15 cellular contexts compared by ENCODE assay signal in the genomic region with DNA sequence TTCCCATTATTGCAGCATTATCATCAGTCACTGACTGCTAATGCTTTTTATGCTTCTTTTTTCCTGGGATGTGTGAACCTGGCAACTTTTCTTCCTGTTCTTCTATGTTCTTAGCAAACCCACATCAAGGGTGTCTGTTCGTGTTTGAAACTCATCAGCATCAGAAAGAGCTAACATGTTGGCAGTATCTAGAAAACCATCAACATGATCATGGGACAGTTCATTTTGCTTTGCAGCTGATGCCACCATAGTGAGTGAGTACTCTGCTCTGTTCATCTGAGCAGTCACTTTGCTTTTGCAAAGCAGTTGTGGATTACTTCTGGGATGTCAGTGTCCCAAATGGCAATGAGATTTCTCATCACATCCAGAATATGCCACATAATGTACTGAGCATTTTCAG. TPM values are rescaled to one million over a fixed set of nuclear protein-coding genes. Genes with fewer than 3 reads are reported as not detected.
A peak's percentile ranks its signal among the peaks of the same experiment; 100 is the strongest.
DNase-seq lines count a peak whose midpoint lies in the region; ATAC-seq, FAIRE-seq and TF ChIP-seq lines count a peak whose summit lies in the region.
"Had no signal": no experiment of that assay in that cellular context is flagged by ENCODE, and none has a peak within 500 bp of the region (broad histone marks: within the 10 kb centered on the region; RNA-seq: fewer than 3 reads in every experiment).

No MANE protein-coding gene starts in this region.

- intact Hi-C loops in CD4-positive, alpha-beta T cell (cut with DNase I, micrococcal nuclease), result no loop called here
- intact Hi-C loops in CD8-positive, alpha-beta T cell (cut with DNase I, micrococcal nuclease), result no loop called here
- intact Hi-C loops in Right ventricle myocardium superior (cut with DNase I), result no loop called here

- H3K4me3 ChIP-seq in CD8-positive, alpha-beta T cell (ENCODE audit: low read depth, low read length), result no peak overlapping the region
- H3K4me3 ChIP-seq in adipocyte (ENCODE audit: low read length) (no peak overlapping the region), subcutaneous abdominal adipose tissue (ENCODE audit: low read depth in 1 of 5, low read length in 5 of 5) (no peak overlapping the region)
- H3K4me3 ChIP-seq: A549, GM23248 had no signal

- H3K4me1 Mint-ChIP-seq in CD4-positive, alpha-beta T cell (ENCODE audit: low read depth), result peaks cover 8% of the 10 kb centered on the region
- H3K4me1 Mint-ChIP-seq in CD8-positive, alpha-beta T cell (ENCODE audit: low read depth), result peaks cover 13% of the 10 kb centered on the region

- peaks cover 1% of the 10 kb centered on the region for H3K4me1 ChIP-seq in CD8-positive, alpha-beta T cell (ENCODE audit: insufficient read depth, low read length)
- peaks cover 54% of the 10 kb centered on the region for H3K4me1 ChIP-seq in adipocyte (ENCODE audit: control insufficient read depth, insufficient read depth, low read length)
- peaks cover under 1 to 14% (median 10%) of the 10 kb centered on the region in 5 donors for H3K4me1 ChIP-seq in subcutaneous abdominal adipose tissue (ENCODE audit: control insufficient read depth in 5 of 5, insufficient read depth in 5 of 5, low read length in 5 of 5)
- H3K4me1 ChIP-seq: BE2C, Caco-2 had no signal

- peaks cover 13% of the 10 kb centered on the region for H3K36me3 Mint-ChIP-seq in CD4-positive, alpha-beta T cell (ENCODE audit: low read depth)
- H3K36me3 Mint-ChIP-seq in CD8-positive, alpha-beta T cell, result peaks cover 28% of the 10 kb centered on the region

- no peaks in the 10 kb centered on the region for H3K27me3 Mint-ChIP-seq in CD4-positive, alpha-beta T cell
- H3K27me3 Mint-ChIP-seq in CD8-positive, alpha-beta T cell (ENCODE audit: low read depth), result no peaks in the 10 kb centered on the region
- H3K27me3 Mint-ChIP-seq: CD8-positive, alpha-beta memory T cell had no signal

- H3K9ac ChIP-seq in adipocyte (ENCODE audit: low read length), result peak overlapping the region; percentile 11
- no peak overlapping the region for H3K9ac ChIP-seq in subcutaneous abdominal adipose tissue (ENCODE audit: low read length in 5 of 5)
- H3K9ac ChIP-seq: GM23248 had no signal

- no peak for TF ChIP-seq CTCF in CD4-positive, alpha-beta T cell (IDR thresholded peaks at IDR 0.05)
- TF ChIP-seq CTCF in CD8-positive, alpha-beta T cell (IDR thresholded peaks at IDR 0.05), result no peak

- no peak for FAIRE-seq in urothelium cell line (lab: Jason Lieb, UNC)
- FAIRE-seq: A549, H54 had no signal

- no peaks in the 10 kb centered on the region for H3K9me3 ChIP-seq in CD4-positive, alpha-beta T cell (ENCODE audit: control insufficient read depth, low read length)
- no peaks in the 10 kb centered on the region for H3K9me3 ChIP-seq in CD8-positive, alpha-beta T cell (ENCODE audit: low read length)
- H3K9me3 ChIP-seq in adipocyte (ENCODE audit: control insufficient read depth, low read length), result no peaks in the 10 kb centered on the region
- no peaks in the 10 kb centered on the region for H3K9me3 ChIP-seq in subcutaneous abdominal adipose tissue (ENCODE audit: control insufficient read depth in 5 of 5, low read length in 5 of 5)
- H3K9me3 ChIP-seq: A549, BE2C, Caco-2 had no signal

- ATAC-seq in CD4-positive, alpha-beta T cell (ENCODE audit: poor library complexity), result peak; percentile 41
- ATAC-seq in CD8-positive, alpha-beta T cell, result no peak
- ATAC-seq in Right ventricle myocardium superior (ENCODE audit: poor library complexity), result no peak
- ATAC-seq: A549, HCT116 had no signal

- H3K36me3 ChIP-seq in CD8-positive, alpha-beta T cell (ENCODE audit: insufficient read depth, low read length), result peaks cover 4% of the 10 kb centered on the region
- peaks cover 17% of the 10 kb centered on the region for H3K36me3 ChIP-seq in adipocyte (ENCODE audit: control insufficient read depth, insufficient read depth, low read length, severe bottlenecking)
- H3K36me3 ChIP-seq in subcutaneous abdominal adipose tissue (ENCODE audit: control insufficient read depth in 5 of 5, insufficient read depth in 5 of 5, low read length in 5 of 5), result peaks cover 14 to 31% (median 23%) of the 10 kb centered on the region in 5 donors
- H3K36me3 ChIP-seq: BE2C had no signal

- CTCF ChIA-PET in CD4-positive, alpha-beta T cell (lab: Charles Lee), result interaction anchor here (1.2 kb wide), 1 partner anchor 13 kb away, joined by 3 read pairs; no protein-coding TSS in a partner anchor
- CTCF ChIA-PET in CD8-positive, alpha-beta T cell (lab: Charles Lee), result interaction anchor here (0.8 to 2.0 kb wide), 4 partner anchors 11 to 292 kb away, joined by 3 to 6 read pairs (median 4); no protein-coding TSS in a partner anchor

- no peak overlapping the region for H3K27ac ChIP-seq in CD4-positive, alpha-beta T cell (ENCODE audit: low read depth, low read length)
- H3K27ac ChIP-seq in CD8-positive, alpha-beta T cell (ENCODE audit: low read depth, low read length), result no peak overlapping the region
- peak overlapping the region; percentile 19 for H3K27ac ChIP-seq in subcutaneous abdominal adipose tissue (ENCODE audit: low read depth, low read length)
- H3K27ac ChIP-seq: A549, C4-2B, GM23248 had no signal

- H3K27me3 ChIP-seq in CD4-positive, alpha-beta T cell (ENCODE audit: control insufficient read depth, insufficient read depth, low read length), result no peaks in the 10 kb centered on the region
- H3K27me3 ChIP-seq in CD8-positive, alpha-beta T cell (ENCODE audit: insufficient read depth, low read length), result no peaks in the 10 kb centered on the region
- H3K27me3 ChIP-seq in adipocyte (replicated peaks; ENCODE audit: control insufficient read depth, insufficient read depth, low read length) (no peaks in the 10 kb centered on the region), subcutaneous abdominal adipose tissue (ENCODE audit: control insufficient read depth in 5 of 5, insufficient read depth in 4 of 5, low read length in 5 of 5) (no peaks in the 10 kb centered on the region)
- H3K27me3 ChIP-seq: BE2C had no signal

- no peak for DNase-seq in CD4-positive, alpha-beta T cell
- no peak for DNase-seq in CD8-positive, alpha-beta T cell
- DNase-seq in adipocyte (ENCODE audit: low read depth), result no peak
- DNase-seq in Right ventricle myocardium superior, result no peak
- DNase-seq in urothelium cell line (ENCODE audit: low spot score), result no peak
- DNase-seq: BE2C; Caco-2; CD8-positive, alpha-beta memory T cell; DMS53; GM23248 had no signal

- H3K9me3 Mint-ChIP-seq in CD4-positive, alpha-beta T cell, result no peaks in the 10 kb centered on the region
- H3K9me3 Mint-ChIP-seq in CD8-positive, alpha-beta T cell, result no peaks in the 10 kb centered on the region
- H3K9me3 Mint-ChIP-seq: CD8-positive, alpha-beta memory T cell had no signal

- H3K4me3 Mint-ChIP-seq in CD4-positive, alpha-beta T cell, result no peak overlapping the region
- no peak overlapping the region for H3K4me3 Mint-ChIP-seq in CD8-positive, alpha-beta T cell
- H3K4me3 Mint-ChIP-seq: CD8-positive, alpha-beta memory T cell had no signal

- POLR2A ChIA-PET in CD4-positive, alpha-beta T cell (lab: Charles Lee), result no interaction called here
- POLR2A ChIA-PET in CD8-positive, alpha-beta T cell (lab: Charles Lee), result no interaction called here

- H3K27ac Mint-ChIP-seq in CD4-positive, alpha-beta T cell, result no peak overlapping the region
- H3K27ac Mint-ChIP-seq in CD8-positive, alpha-beta T cell, result peak overlapping the region; percentile 0

RNA-seq across cellular contexts. Expression of a gene that starts 5.9 kb away (rescaled TPM):
- total RNA-seq in CD4-positive, alpha-beta T cell, result 10 to 100 TPM; 10.5 to 12.8 TPM
- total RNA-seq in CD8-positive, alpha-beta T cell, result 10 to 100 TPM in 1 of 2 experiments, 1 to 10 TPM in 1; 9.7 to 13.9 TPM
- total RNA-seq in Right ventricle myocardium superior, result 18.1 TPM

RNA-seq across cellular contexts. Expression of a gene that starts 6.1 kb away (rescaled TPM):
- total RNA-seq in CD4-positive, alpha-beta T cell, result 100 to 1,000 TPM; 135 TPM
- 100 to 1,000 TPM; 156 TPM for total RNA-seq in CD8-positive, alpha-beta T cell
- total RNA-seq in Right ventricle myocardium superior, result 14.6 TPM
